ENCODE assay signal across 1 cellular context in the genomic region with DNA sequence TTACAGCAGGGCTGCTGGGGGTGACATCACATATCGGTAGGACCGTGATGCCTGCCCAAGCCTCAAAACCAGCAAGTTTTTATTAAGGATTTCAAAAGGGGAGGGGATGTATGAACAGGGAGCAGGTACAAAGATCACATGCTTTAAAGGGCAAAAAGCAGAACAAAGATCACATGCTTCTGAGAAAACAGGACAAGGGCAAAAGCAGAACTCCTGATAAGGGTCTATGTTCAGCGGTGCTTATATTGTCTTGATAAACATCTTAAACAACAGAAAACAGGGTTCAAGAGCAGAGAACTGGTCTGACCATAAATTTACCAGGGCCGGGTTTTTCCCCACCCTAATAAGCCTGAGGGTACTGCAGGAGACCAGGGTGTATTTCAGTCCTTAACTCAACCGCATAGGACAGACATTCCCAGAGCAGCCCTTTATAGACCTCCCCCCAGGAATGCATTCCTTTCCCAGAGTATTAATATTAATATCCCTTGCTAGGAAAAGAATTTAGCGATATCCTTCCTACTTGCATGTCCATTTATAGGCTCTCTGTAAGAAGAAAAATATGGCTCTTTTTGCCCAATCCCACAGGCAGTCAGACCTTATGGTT.
TF ChIP-seq lines count a peak whose summit lies in the region.

No MANE protein-coding gene starts in this region.

TF ChIP-seq in HepG2, 621 proteins besides CTCF, POLR2A, EP300 and RAD21:
- TF ChIP-seq HNF4A (CRISPR knock-in tag; IDR thresholded peaks at IDR 0.05): peak; percentile 75
